37 cellular contexts compared by ENCODE assay signal in the genomic region with DNA sequence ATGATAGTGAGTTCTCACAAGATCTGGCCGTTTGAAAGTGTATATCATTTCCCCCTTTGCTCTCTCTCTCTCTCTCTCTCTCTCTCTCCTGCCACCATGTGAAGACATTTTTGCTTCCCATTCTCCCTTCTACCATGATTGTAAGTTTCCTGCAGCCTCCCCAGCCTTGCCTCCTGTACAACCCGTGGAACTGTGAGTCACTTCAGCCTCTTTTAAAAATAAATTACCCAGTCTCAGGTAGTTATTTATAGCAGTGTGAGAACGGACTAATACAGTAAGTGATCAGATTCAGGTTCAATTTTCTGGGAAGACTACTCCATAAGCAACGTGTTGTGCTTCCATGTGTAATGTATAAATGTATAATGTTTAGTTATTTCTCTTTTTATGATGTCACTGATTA. TPM values are rescaled to one million over a fixed set of nuclear protein-coding genes. Genes with fewer than 3 reads are reported as not detected.
"Had no signal": no experiment of that assay in that cellular context is flagged by ENCODE, and none has a peak within 500 bp of the region (broad histone marks: within the 10 kb centered on the region; RNA-seq: fewer than 3 reads in every experiment).

No MANE protein-coding gene starts in this region.

- H3K4me3 ChIP-seq: MG63 had no signal

- H3K4me2 ChIP-seq: KMS-11 had no signal

- H3K36me3 ChIP-seq: MG63 had no signal

- H3K27ac ChIP-seq: KMS-11 had no signal

- H3K9me3 ChIP-seq: MG63 had no signal

- H3K27me3 ChIP-seq: MG63 had no signal

- H3K9ac ChIP-seq: KMS-11 had no signal

- DNase-seq: Karpas-422, Kasumi-1, MG63, MM.1S, MV-4-11, NCI-H1048, NCI-H1092, NCI-H1092 treated with DMSO at 0.1 percent for 48 hours, NCI-H1105, NCI-H1105 treated with DMSO at 0.1 percent for 48 hours, NCI-H1417, NCI-H1417 treated with DMSO at 0.1 percent for 48 hours, NCI-H1436, NCI-H1436 treated with DMSO at 0.1 percent for 48 hours, NCI-H146, NCI-H1694, NCI-H1694 treated with DMSO at 0.1 percent for 48 hours, NCI-H187, NCI-H187 treated with DMSO at 0.1 percent for 48 hours, NCI-H1930, NCI-H2029, NCI-H2029 treated with DMSO at 0.1 percent for 48 hours, NCI-H2081, NCI-H2081 treated with DMSO at 0.1 percent for 48 hours, NCI-H2107, NCI-H2171, NCI-H2171 treated with DMSO at 0.1 percent for 48 hours, NCI-H2227 treated with DMSO at 0.1 percent for 48 hours, NCI-H226, NCI-H345, NCI-H446, NCI-H446 treated with DMSO at 0.1 percent for 48 hours, NCI-H510A had no signal

RNA-seq across cellular contexts. Expression of a gene that starts 29.2 kb away (rescaled TPM):
- total RNA-seq: M059J, MCF 10A, NCI-H460 had no signal
